8 cellular contexts compared by ENCODE assay signal in the genomic region with DNA sequence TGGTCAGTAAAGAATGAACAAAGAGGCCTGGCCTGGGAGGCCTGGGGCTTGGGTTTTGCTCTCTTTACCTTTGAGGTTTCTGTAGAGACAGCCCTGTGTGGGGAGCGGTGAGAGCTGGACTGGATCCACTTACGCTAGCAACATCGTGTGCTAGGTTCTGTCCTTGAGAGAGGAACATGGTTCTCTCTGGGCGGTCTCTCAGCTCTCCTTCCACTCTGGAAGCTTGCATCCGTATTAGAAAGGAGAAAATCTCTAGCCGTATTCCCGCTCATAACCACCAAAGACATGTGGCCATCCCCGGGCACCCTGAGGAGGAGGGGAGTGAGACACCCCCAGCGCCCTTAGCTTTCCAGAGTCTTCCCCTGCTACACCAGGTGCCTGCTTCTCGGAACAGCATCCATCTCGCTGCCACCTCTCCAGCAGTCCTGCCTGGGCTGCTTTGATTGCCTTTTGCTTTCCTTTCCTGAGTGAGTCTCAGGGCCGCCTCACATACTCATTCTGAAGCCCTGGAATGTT. TPM values are rescaled to one million over a fixed set of nuclear protein-coding genes. Genes with fewer than 3 reads are reported as not detected.
DNase-seq lines count a peak whose midpoint lies in the region; ATAC-seq and TF ChIP-seq lines count a peak whose summit lies in the region.

No MANE protein-coding gene starts in this region.

- H3K27ac ChIP-seq in body of pancreas = peak overlapping the region; percentile 89 to 96 (median 92)
- peak overlapping the region; percentile 92 to 97 for H3K27ac ChIP-seq in lung (ENCODE audit: low read depth in 1 of 2, low read length in 1 of 2)
- peak overlapping the region; percentile 94 for H3K27ac ChIP-seq in upper lobe of right lung

- TF ChIP-seq POLR2A in body of pancreas (IDR thresholded peaks at IDR 0.05) = no peak

- H3K36me3 ChIP-seq in body of pancreas (replicated peaks in 1 of 2; ENCODE audit: insufficient read depth in 1 of 2, low read depth in 2 of 2) = no peaks in the 10 kb centered on the region
- H3K36me3 ChIP-seq in lung (ENCODE audit: control insufficient read depth in 2 of 2, insufficient read depth in 2 of 2, low read length in 2 of 2) = peaks cover 0 to 2% of the 10 kb centered on the region in 2 donors
- no peaks in the 10 kb centered on the region for H3K36me3 ChIP-seq in upper lobe of right lung

- peaks cover 63% of the 10 kb centered on the region for H3K4me1 Mint-ChIP-seq in activated T-cell treated with anti-CD3 and anti-CD28 coated beads, Interleukin-2, amount 50 U/mL, for 72 hours (ENCODE audit: low read depth)

- 9 to 10% methylated on average over 10 to 12 of the region's 12 CpGs for WGBS in body of pancreas, 2 donors
- 40 to 53% methylated on average over 12 of the region's 12 CpGs for whole genome bisulfite sequencing in lung, 2 donors

- H3K9me3 ChIP-seq in body of pancreas = no peaks in the 10 kb centered on the region
- no peaks in the 10 kb centered on the region for H3K9me3 ChIP-seq in lung (ENCODE audit: control insufficient read depth in 2 of 2, insufficient read depth in 1 of 2, low read length in 1 of 2)
- no peaks in the 10 kb centered on the region for H3K9me3 ChIP-seq in upper lobe of right lung

- no peak for DNase-seq in activated T-cell treated with anti-CD3 and anti-CD28 coated beads, Interleukin-2, amount 50 U/mL, for 72 hours
- DNase-seq in activated T-cell treated with anti-CD3 and anti-CD28 coated beads for 4 hours (no peak), body of pancreas (peak; percentile 35 to 49 (median 44)), lung (ENCODE audit: low spot score) (no peak), upper lobe of right lung (no peak), amniotic stem cell (lab: John Stamatoyannopoulos, UW) (no peak), LoVo (ENCODE audit: low spot score) (no peak)

- ATAC-seq in activated T-cell treated with anti-CD3 and anti-CD28 coated beads, Interleukin-2, amount 50 U/mL, for 72 hours (replicated peaks in 1 of 2) = no peak
- ATAC-seq in body of pancreas (no peak), lung (ENCODE audit: insufficient read depth, low FRiP score) (no peak), upper lobe of right lung (no peak), GM19467 (IDR thresholded peaks at IDR 0.05; ENCODE audit: unreplicated experiment) (no peak)

- intact Hi-C loops in body of pancreas (cut with DNase I) (no loop called here), upper lobe of right lung (cut with DNase I) (no loop called here)

- H3K4me3 ChIP-seq in body of pancreas = peak overlapping the region; percentile 82 to 92
- peak overlapping the region; percentile 88 for H3K4me3 ChIP-seq in lung
- peak overlapping the region; percentile 93 for H3K4me3 ChIP-seq in upper lobe of right lung

- H3K4me1 ChIP-seq in body of pancreas = peaks cover 57% of the 10 kb centered on the region
- peaks cover 16 to 35% of the 10 kb centered on the region in 2 donors for H3K4me1 ChIP-seq in lung (ENCODE audit: control insufficient read depth in 2 of 2, insufficient read depth in 2 of 2, low read length in 2 of 2)
- peaks cover 32% of the 10 kb centered on the region for H3K4me1 ChIP-seq in upper lobe of right lung

- H3K27me3 Mint-ChIP-seq in activated T-cell treated with anti-CD3 and anti-CD28 coated beads, Interleukin-2, amount 50 U/mL, for 72 hours (ENCODE audit: low read depth) = peaks cover 8% of the 10 kb centered on the region

- H3K36me3 Mint-ChIP-seq in activated T-cell treated with anti-CD3 and anti-CD28 coated beads, Interleukin-2, amount 50 U/mL, for 72 hours (ENCODE audit: insufficient read depth in 2 of 2) = peaks cover 0 to 1% of the 10 kb centered on the region in 2 donors

- TF ChIP-seq CTCF in body of pancreas (IDR thresholded peaks at IDR 0.05) (no peak), lung (IDR thresholded peaks at IDR 0.05; ENCODE audit: control extremely low read depth, extremely low read depth) (no peak), upper lobe of right lung (IDR thresholded peaks at IDR 0.05) (no peak)

- peak overlapping the region; percentile 92 to 94 for H3K4me3 Mint-ChIP-seq in activated T-cell treated with anti-CD3 and anti-CD28 coated beads, Interleukin-2, amount 50 U/mL, for 72 hours

- peak overlapping the region; percentile 91 for H3K27ac Mint-ChIP-seq in activated T-cell treated with anti-CD3 and anti-CD28 coated beads, Interleukin-2, amount 50 U/mL, for 72 hours

- H3K27me3 ChIP-seq in body of pancreas (no peaks in the 10 kb centered on the region), lung (ENCODE audit: control insufficient read depth, insufficient read depth) (no peaks in the 10 kb centered on the region), upper lobe of right lung (no peaks in the 10 kb centered on the region)

- no peaks in the 10 kb centered on the region for H3K9me3 Mint-ChIP-seq in activated T-cell treated with anti-CD3 and anti-CD28 coated beads, Interleukin-2, amount 50 U/mL, for 72 hours

RNA-seq across cellular contexts. Expression of a gene that starts 1.3 kb away (rescaled TPM):
- 10 to 100 TPM; 14.5 to 15.3 TPM for total RNA-seq in activated T-cell treated with anti-CD3 and anti-CD28 coated beads, Interleukin-2, amount 50 U/mL, for 72 hours
- 10 to 100 TPM; 18.1 to 20.0 TPM for total RNA-seq in body of pancreas
- 10 to 100 TPM; 19.1 to 22.9 TPM for total RNA-seq in lung
- polyA plus RNA-seq in lung = 10 to 100 TPM; 10.7 to 16.1 TPM
- total RNA-seq in upper lobe of right lung = 23.2 TPM

RNA-seq across cellular contexts. Expression of a gene that starts 23.4 kb away (rescaled TPM):
- total RNA-seq in activated T-cell treated with anti-CD3 and anti-CD28 coated beads, Interleukin-2, amount 50 U/mL, for 72 hours = 10 to 100 TPM; 47.6 to 65.5 TPM
- total RNA-seq in body of pancreas (10 to 100 TPM in 1 of 2 donors, 1 to 10 TPM in 1; 6.6 to 10.6 TPM), lung (10 to 100 TPM; 13.9 to 30.1 TPM), upper lobe of right lung (27.8 TPM)
- polyA plus RNA-seq in lung = 10 to 100 TPM; 28.5 to 39.1 TPM

Comparison
In these comparisons a context has a peak if more than half of its experiments do, and no peak if none do; other contexts are left out.
1. DNase-seq: peak in body of pancreas (4 of 4); none in activated T-cell treated with anti-CD3 and anti-CD28 coated beads, Interleukin-2, amount 50 U/mL, for 72 hours (0 of 2), activated T-cell treated with anti-CD3 and anti-CD28 coated beads for 4 hours (single experiment), lung (single experiment), upper lobe of right lung (single experiment), amniotic stem cell (single experiment) and LoVo (single experiment).
2. Peak in every context shown above with its lines, with median percentiles within 50 percentile points of each other: H3K27ac ChIP-seq and H3K4me3 ChIP-seq.